ENCODE assay signal across 12 cellular contexts in the genomic region with DNA sequence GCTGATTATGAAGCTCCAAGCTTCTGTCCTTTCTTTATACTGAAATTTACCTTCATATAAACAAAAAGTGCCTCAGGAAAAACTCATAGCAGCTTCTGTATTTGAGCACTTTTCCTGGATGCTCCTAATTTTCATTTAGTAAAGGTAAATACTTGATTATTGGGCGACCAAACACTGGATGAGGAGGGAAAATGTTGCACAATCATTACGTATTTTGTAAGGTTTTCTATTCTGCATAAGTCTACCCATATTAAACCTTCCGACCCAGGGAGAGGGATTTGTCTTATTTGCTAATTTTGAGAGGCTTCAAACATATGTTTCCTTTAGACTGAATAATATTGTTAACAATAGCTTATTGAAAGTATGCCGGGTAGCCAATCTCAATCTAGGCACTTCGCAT. TPM values are rescaled to one million over a fixed set of nuclear protein-coding genes. Genes with fewer than 3 reads are reported as not detected.
"Had no signal": no experiment of that assay in that cellular context is flagged by ENCODE, and none has a peak within 500 bp of the region (broad histone marks: within the 10 kb centered on the region; RNA-seq: fewer than 3 reads in every experiment).

No MANE protein-coding gene starts in this region.

- DNase-seq: GM23248, GOT3, H7, H9, HCEC 1CT, HFFc6 had no signal

- H3K4me2 ChIP-seq: GM23338 had no signal

- H3K36me3 ChIP-seq: HAP-1 had no signal

- ATAC-seq: GM23338, HCT116 had no signal

- H3K4me1 ChIP-seq: HAP-1 had no signal

- H2AFZ ChIP-seq: GM23248, GM23338 had no signal

- H3K27ac ChIP-seq: GM23248 had no signal

- H3K4me3 ChIP-seq: GM23248, GM23338, HAP-1 had no signal

- FAIRE-seq: H1, H54 had no signal

- H3K9ac ChIP-seq: GM23248 had no signal

- H3K9me3 ChIP-seq: HAP-1 had no signal

RNA-seq across cellular contexts. Expression of gene SLC6A5, which starts 4.3 kb away (rescaled TPM):
- total RNA-seq: GM23248, GM23338, H1, H4, H7, H9, HFFc6 had no signal
- polyA plus RNA-seq: GM23248, GM23338, H1 had no signal
